In the genomic region with DNA sequence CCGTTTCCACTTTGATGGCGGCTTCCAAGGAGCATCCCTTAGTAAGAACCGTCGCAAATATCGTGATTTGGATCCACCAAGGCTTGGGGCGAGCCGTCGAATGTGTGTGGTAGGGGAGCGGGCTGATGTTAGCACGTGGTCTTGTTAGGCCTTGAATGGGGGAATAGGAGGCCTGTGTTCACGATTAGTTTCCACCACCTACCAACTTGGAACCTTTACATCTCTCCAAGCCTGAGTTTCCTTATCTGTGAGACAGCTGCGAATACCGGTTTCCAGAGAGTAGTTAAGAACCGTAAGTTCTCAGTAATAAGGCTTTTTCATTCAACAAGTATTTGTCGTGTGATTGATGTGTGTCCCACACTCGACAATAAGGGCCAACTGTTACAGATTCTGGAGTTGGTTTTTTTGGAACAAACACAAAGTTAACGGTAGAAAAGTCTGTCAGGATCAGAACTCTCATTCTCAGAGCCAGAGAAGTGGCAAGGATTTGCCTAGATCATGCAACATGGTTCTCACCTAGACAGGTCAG, we compare ENCODE assay signal across 9 cellular contexts. TPM values are rescaled to one million over a fixed set of nuclear protein-coding genes. Genes with fewer than 3 reads are reported as not detected.
A peak's percentile ranks its signal among the peaks of the same experiment; 100 is the strongest.
DNase-seq lines count a peak whose midpoint lies in the region; ATAC-seq and TF ChIP-seq lines count a peak whose summit lies in the region.
"Had no signal": no experiment of that assay in that cellular context is flagged by ENCODE, and none has a peak within 500 bp of the region (broad histone marks: within the 10 kb centered on the region; RNA-seq: fewer than 3 reads in every experiment).

No MANE protein-coding gene starts in this region.

- H3K9me3 ChIP-seq in DND-41 (ENCODE audit: insufficient read depth, low read length, severe bottlenecking), result no peaks in the 10 kb centered on the region
- H3K9me3 ChIP-seq in Karpas-422 (ENCODE audit: low read length), result no peaks in the 10 kb centered on the region
- H3K9me3 ChIP-seq in mucosa of stomach (ENCODE audit: control insufficient read depth, low read length), result no peaks in the 10 kb centered on the region

- H3K36me3 ChIP-seq in DND-41 (ENCODE audit: insufficient read depth, low read length) (peaks cover 43% of the 10 kb centered on the region), Karpas-422 (ENCODE audit: insufficient read depth, low read length) (peaks cover 25% of the 10 kb centered on the region), mucosa of stomach (ENCODE audit: control insufficient read depth, insufficient read depth, low read length) (peaks cover 3% of the 10 kb centered on the region)

- no peaks in the 10 kb centered on the region for H3K9me3 Mint-ChIP-seq in chondrocyte (ENCODE audit: low read depth)

- H3K4me3 Mint-ChIP-seq in chondrocyte (ENCODE audit: unreplicated experiment), result peak overlapping the region; percentile 95

- H3K4me1 ChIP-seq in DND-41 (ENCODE audit: insufficient read depth, low read length), result peaks cover 31% of the 10 kb centered on the region
- peaks cover 25% of the 10 kb centered on the region for H3K4me1 ChIP-seq in Karpas-422 (ENCODE audit: low read length)
- peaks cover 12% of the 10 kb centered on the region for H3K4me1 ChIP-seq in mucosa of stomach (ENCODE audit: control insufficient read depth, insufficient read depth, low read length)

- H3K27ac Mint-ChIP-seq in chondrocyte (ENCODE audit: unreplicated experiment), result peak overlapping the region; percentile 97

- H3K4me3 ChIP-seq in DND-41 (ENCODE audit: low read depth in 1 of 2, low read length in 2 of 2) (peak overlapping the region; percentile 77 to 80; a peak in 3 of 4 replicates), Karpas-422 (ENCODE audit: low read length) (peak overlapping the region; percentile 99), mucosa of stomach (ENCODE audit: low read length) (peak overlapping the region; percentile 98)

- peak overlapping the region; percentile 72 for H3K4me2 ChIP-seq in DND-41 (ENCODE audit: insufficient read depth, low read length)
- H3K4me2 ChIP-seq in Karpas-422 (ENCODE audit: low read depth, low read length, poor library complexity, severe bottlenecking), result peak overlapping the region; percentile 99

- DNase-seq in DND-41, result no peak
- DNase-seq in Karpas-422, result no peak
- no peak for DNase-seq in chondrocyte (ENCODE audit: low spot score)
- DNase-seq in NCI-H2107 treated with DMSO at 0.1 percent for 48 hours (lab: John Stamatoyannopoulos, UW; ENCODE audit: unreplicated experiment), result no peak
- no peak for DNase-seq in NCI-H524 treated with DMSO at 0.1 percent for 48 hours (lab: John Stamatoyannopoulos, UW)
- DNase-seq in NCI-H2029 (lab: John Stamatoyannopoulos, UW), result no peak

- H3K79me2 ChIP-seq in DND-41 (ENCODE audit: insufficient read depth, low read length) (peaks cover 52% of the 10 kb centered on the region), Karpas-422 (ENCODE audit: low read length) (peaks cover 42% of the 10 kb centered on the region)

- H4K20me1 ChIP-seq in DND-41 (ENCODE audit: insufficient read depth, low read length) (peaks cover 21% of the 10 kb centered on the region), Karpas-422 (ENCODE audit: insufficient read depth, low read depth, low read length) (peaks cover 24% of the 10 kb centered on the region)

- peaks cover 6% of the 10 kb centered on the region for H3K36me3 Mint-ChIP-seq in chondrocyte (ENCODE audit: low read depth)

- H2AFZ ChIP-seq in DND-41 (ENCODE audit: low read depth, low read length) (peak overlapping the region; percentile 78), Karpas-422 (ENCODE audit: low read length) (no peak overlapping the region)

- H3K27me3 Mint-ChIP-seq in chondrocyte (ENCODE audit: low read depth), result no peaks in the 10 kb centered on the region

- peaks cover 25% of the 10 kb centered on the region for H3K4me1 Mint-ChIP-seq in chondrocyte (ENCODE audit: low read depth)

- H3K9ac ChIP-seq in DND-41 (ENCODE audit: low read depth, low read length) (peak overlapping the region; percentile 82), Karpas-422 (ENCODE audit: low read length) (peak overlapping the region; percentile 100), mucosa of stomach (ENCODE audit: low read length) (peak overlapping the region; percentile 90)

- ATAC-seq in DND-41 (ENCODE audit: insufficient read depth, low read depth) (peak; percentile 1; the same call in 1 of the 3 replicates), GM21717 (IDR thresholded peaks at IDR 0.05; ENCODE audit: unreplicated experiment) (no peak)

- H3K27me3 ChIP-seq in DND-41 (ENCODE audit: insufficient read depth, low read length, poor library complexity) (no peaks in the 10 kb centered on the region), Karpas-422 (ENCODE audit: low read length) (no peaks in the 10 kb centered on the region), mucosa of stomach (ENCODE audit: control insufficient read depth, insufficient read depth, low read length) (no peaks in the 10 kb centered on the region)

- TF ChIP-seq CTCF in DND-41 (IDR thresholded peaks at IDR 0.05; ENCODE audit: borderline replicate concordance, extremely low read depth, low read length, poor library complexity, severe bottlenecking) (no peak), chondrocyte (IDR thresholded peaks at IDR 0.05) (no peak)

- H3K9me2 ChIP-seq in Karpas-422 (replicated peaks; ENCODE audit: insufficient read depth, low read length), result no peaks in the 10 kb centered on the region

- H3K27ac ChIP-seq in DND-41 (ENCODE audit: low read length) (peak overlapping the region; percentile 87), Karpas-422 (ENCODE audit: low read length) (peak overlapping the region; percentile 79)

RNA-seq across cellular contexts. Expression of gene NUDC, which starts 0.7 kb away (rescaled TPM):
- total RNA-seq in Karpas-422 (2014; rRNA removed; shearing (Covaris generic); ENCODE audit: low replicate concordance), result 28.1 and 76.6 TPM in 2 replicates
- total RNA-seq in chondrocyte, result 44.4 to 53.7 TPM (median 45.8 TPM) in 3 replicates

RNA-seq across cellular contexts. Expression of gene NR0B2, which starts 8.5 kb away (rescaled TPM):
- not detected in 2 replicates for total RNA-seq in Karpas-422 (2014; rRNA removed; shearing (Covaris generic); ENCODE audit: low replicate concordance)
- total RNA-seq in chondrocyte, result not detected in 3 replicates
- total RNA-seq: SK-MEL-5 had no signal

RNA-seq across cellular contexts. Expression of gene GPATCH3, which starts 22.0 kb away (rescaled TPM):
- total RNA-seq in Karpas-422 (2014; rRNA removed; shearing (Covaris generic); ENCODE audit: low replicate concordance), result 5.6 and 10.1 TPM in 2 replicates
- total RNA-seq in chondrocyte, result 13.7 to 14.1 TPM (median 13.7 TPM) in 3 replicates

RNA-seq across cellular contexts. Expression of gene GPN2, which starts 32.2 kb away (rescaled TPM):
- 32.6 and 33.3 TPM in 2 replicates for total RNA-seq in Karpas-422 (2014; rRNA removed; shearing (Covaris generic); ENCODE audit: low replicate concordance)
- total RNA-seq in chondrocyte, result 19.8 to 22.0 TPM (median 21.7 TPM) in 3 replicates

RNA-seq across cellular contexts. Expression of gene KDF1, which starts 38.0 kb away (rescaled TPM):
- total RNA-seq in Karpas-422 (2014; rRNA removed; shearing (Covaris generic); ENCODE audit: low replicate concordance), result 0.14 TPM in 1 of 2 replicates, not detected in the other
- not detected in 3 replicates for total RNA-seq in chondrocyte
- total RNA-seq: SK-MEL-5 had no signal
